26 cellular contexts compared by ENCODE assay signal in genomic region chr7:56471811-56472210, GRCh38.
"Had no signal": no experiment of that assay in that cellular context is flagged by ENCODE, and none has a peak within 500 bp of the region (broad histone marks: within the 10 kb centered on the region; RNA-seq: fewer than 3 reads in every experiment).

No MANE protein-coding gene starts in this region.

- H3K4me3 ChIP-seq: colonic mucosa, gastroesophageal sphincter, heart left ventricle, hepatocyte, left ventricle myocardium inferior, lower lobe of right lung, mucosa of descending colon had no signal

- H3K4me1 ChIP-seq: colonic mucosa, foreskin keratinocyte, gastroesophageal sphincter, heart left ventricle, left ventricle myocardium inferior, lower lobe of right lung had no signal

- H3K27ac ChIP-seq: colonic mucosa, epithelial cell of prostate, foreskin keratinocyte, gastroesophageal sphincter, heart left ventricle, hepatocyte, left ventricle myocardium inferior, lower lobe of right lung had no signal

- H3K27me3 Mint-ChIP-seq: dendritic cell treated with granulocyte-macrophage colony-stimulating factor and Interleukin-4, amounts not matched to agents 40 ng/mL and 50 ng/mL, for 4 days; effector memory CD8-positive, alpha-beta T cell had no signal

- H3K4me3 Mint-ChIP-seq: dendritic cell treated with granulocyte-macrophage colony-stimulating factor and Interleukin-4, amounts not matched to agents 40 ng/mL and 50 ng/mL, for 4 days; effector memory CD8-positive, alpha-beta T cell; endodermal cell; immature natural killer cell; mesothelial cell of epicardium had no signal

- H3K36me3 ChIP-seq: colonic mucosa, gastroesophageal sphincter, heart left ventricle, lower lobe of right lung had no signal

- DNase-seq: cerebellar nuclear complex; colonic mucosa; cortex of kidney; effector CD8-positive, alpha-beta T cell; effector memory CD8-positive, alpha-beta T cell; endodermal cell; erythroblast; foreskin keratinocyte; heart left ventricle; hypothalamus; immature natural killer cell; islet precursor cell; kidney; kidney glomerular epithelial cell; left colon; left ventricle myocardium inferior; lower lobe of right lung; mesenchymal stem cell; mucosa of descending colon had no signal

- H3K27me3 ChIP-seq: colonic mucosa, foreskin keratinocyte, gastroesophageal sphincter, heart left ventricle, hepatocyte had no signal

- ATAC-seq: effector memory CD8-positive, alpha-beta T cell; esophagus mucosa; foreskin keratinocyte; gastroesophageal sphincter; heart left ventricle; left colon; left lobe of liver; lower lobe of right lung; mucosa of descending colon had no signal

- H3K4me1 Mint-ChIP-seq: endodermal cell, immature natural killer cell, mesothelial cell of epicardium had no signal

- H3K27ac Mint-ChIP-seq: dendritic cell treated with granulocyte-macrophage colony-stimulating factor and Interleukin-4, amounts not matched to agents 40 ng/mL and 50 ng/mL, for 4 days; effector memory CD8-positive, alpha-beta T cell; endodermal cell; immature natural killer cell; mesothelial cell of epicardium had no signal
